Comparison of ENCODE assay signal across 1 cellular context in the genomic region with DNA sequence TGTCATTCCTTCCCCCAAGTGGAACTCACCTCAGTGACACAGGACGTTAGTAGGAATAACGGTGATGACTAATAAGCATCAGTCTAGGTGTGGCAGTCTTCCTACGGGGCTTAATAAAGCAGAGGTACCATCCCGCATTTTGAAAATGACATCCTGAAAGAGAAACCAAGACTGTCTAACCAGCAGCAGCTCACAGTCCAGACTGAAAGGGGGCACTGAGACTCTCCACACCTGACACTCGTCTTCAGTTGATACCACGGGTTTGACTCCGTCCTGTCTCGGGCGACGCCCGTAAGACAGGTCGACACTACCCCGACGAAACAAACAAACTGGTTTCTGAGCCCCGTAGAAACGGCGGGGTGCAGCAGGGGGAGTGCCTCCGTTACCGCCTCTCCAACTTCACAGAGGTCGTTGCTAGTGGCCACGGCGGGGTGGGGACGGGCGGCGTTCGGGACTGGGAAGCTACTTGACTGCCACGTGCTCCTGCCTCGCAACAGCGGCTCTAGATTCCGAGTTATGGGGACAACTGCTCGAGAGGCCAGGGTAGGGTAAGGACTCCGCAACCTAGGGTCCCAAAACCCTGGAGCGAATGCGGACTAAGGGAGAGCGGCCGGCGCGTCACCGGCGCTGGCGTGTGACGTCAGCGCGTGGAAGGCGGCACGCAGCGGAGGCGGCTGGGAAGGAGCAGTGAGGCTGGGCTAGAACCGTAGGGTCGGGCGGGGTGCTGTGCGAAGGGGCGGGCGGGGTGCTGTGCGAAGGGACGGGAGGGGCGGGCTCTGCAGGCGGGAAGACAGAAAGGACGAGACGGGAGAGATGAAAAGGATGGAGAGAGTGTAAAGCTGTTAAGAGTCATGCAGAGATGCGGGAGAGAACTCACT.
TF ChIP-seq lines count a peak whose summit lies in the region.

Gene NEK1 (minus strand): TSS at position 593 of the 878 bp plus-strand sequence. CDS start 9,953 bp downstream, outside the sequence.

TF ChIP-seq in H1, 55 proteins besides CTCF, POLR2A, EP300 and RAD21 (continued from another document):
- no peak for TF ChIP-seq CHD7 (IDR thresholded peaks at IDR 0.05; ENCODE audit: insufficient replicate concordance, low read length)
- no peak for TF ChIP-seq YY1 (IDR thresholded peaks at IDR 0.05; ENCODE audit: low read depth, low read length)
- no peak for TF ChIP-seq TCF12 (IDR thresholded peaks at IDR 0.05; ENCODE audit: low read depth, low read length)
- TF ChIP-seq POU5F1 (IDR thresholded peaks at IDR 0.05; ENCODE audit: low read depth, low read length), result no peak
- TF ChIP-seq MAFK (IDR thresholded peaks at IDR 0.05; ENCODE audit: low read depth, low read length), result no peak
- TF ChIP-seq SP1 (IDR thresholded peaks at IDR 0.05; ENCODE audit: low read depth, low read length), result no peak
- no peak for TF ChIP-seq USF2 (IDR thresholded peaks at IDR 0.05; ENCODE audit: low read length)
- no peak; the same call in 1 of the 2 replicates for TF ChIP-seq KDM5A (IDR thresholded peaks at IDR 0.05; ENCODE audit: low read length)
TF ChIP-seq in H1: peak in this region for 18.
